In genomic region chr20:10342152-10342551, GRCh38 we compare ENCODE assay signal across 30 cellular contexts.
A peak's percentile ranks its signal among the peaks of the same experiment; 100 is the strongest.
DNase-seq lines count a peak whose midpoint lies in the region; ATAC-seq, FAIRE-seq and TF ChIP-seq lines count a peak whose summit lies in the region.
"Had no signal": no experiment of that assay in that cellular context is flagged by ENCODE, and none has a peak within 500 bp of the region (broad histone marks: within the 10 kb centered on the region; RNA-seq: fewer than 3 reads in every experiment).

No MANE protein-coding gene starts in this region.

- no peak overlapping the region for H3K18ac ChIP-seq in neuronal stem cell (ENCODE audit: low read length)

- no peak overlapping the region for H2BK12ac ChIP-seq in neuronal stem cell (ENCODE audit: low read length)

- H4K8ac ChIP-seq in neuronal stem cell (ENCODE audit: low read depth, low read length), result peak overlapping the region; percentile 19

- H3K9ac ChIP-seq in HepG2 (ENCODE audit: insufficient read depth, low read depth, low read length) (no peak overlapping the region), neuronal stem cell (ENCODE audit: low read depth, low read length, poor library complexity) (no peak overlapping the region)
- H3K9ac ChIP-seq: BLaER1; BLaER1 treated with 17β-estradiol and CSF1 and Interleukin-3, amounts not matched to agents 10 nM and 100 nM had no signal

- no TSS peak for BruUV-seq in HepG2 (replicated peaks; lab: Mats Ljungman, UMichigan)

- H3K79me1 ChIP-seq in neuronal stem cell (ENCODE audit: low read depth, low read length), result no peaks in the 10 kb centered on the region

- no peak overlapping the region for H2AFZ ChIP-seq in HepG2 (ENCODE audit: low read length)
- no peak overlapping the region for H2AFZ ChIP-seq in neuronal stem cell (ENCODE audit: low read length)

- in situ Hi-C loops in HepG2 (cut with HindIII; ENCODE audit: extremely low pct_ligation_motif_present, low pct_unique_long_range_greater_than_20kb), result no loop called here

- ATAC-seq in HepG2 (peak; percentile 62), right lobe of liver (no peak)
- ATAC-seq: CD8-positive, alpha-beta T cell had no signal

- TF ChIP-seq EP300 in HepG2 (IDR thresholded peaks at IDR 0.05; ENCODE audit: low read depth in 2 of 2, low read length in 2 of 2) (no peak), HepG2 (CRISPR knock-in tag; IDR thresholded peaks at IDR 0.05; ENCODE audit: borderline replicate concordance) (no peak)

- peaks cover 7% of the 10 kb centered on the region for H3K4me1 ChIP-seq in HepG2 (ENCODE audit: insufficient read depth, low read length)
- no peaks in the 10 kb centered on the region for H3K4me1 ChIP-seq in right lobe of liver
- peaks cover 0 to 4% of the 10 kb centered on the region in 2 donors for H3K4me1 ChIP-seq in neuronal stem cell (ENCODE audit: control insufficient read depth in 2 of 2, insufficient read depth in 1 of 2, low read depth in 1 of 2, low read length in 2 of 2)
- H3K4me1 ChIP-seq: BE2C; BLaER1; BLaER1 treated with 17β-estradiol and CSF1 and Interleukin-3, amounts not matched to agents 10 nM and 100 nM; Caco-2 had no signal

- H2BK120ac ChIP-seq in neuronal stem cell (ENCODE audit: low read depth, low read length), result no peak overlapping the region

- peak overlapping the region; percentile 9 for H4K91ac ChIP-seq in neuronal stem cell (ENCODE audit: low read depth, low read length, poor library complexity)

- no peak overlapping the region for H2BK15ac ChIP-seq in neuronal stem cell (ENCODE audit: low read length)

- intact Hi-C loops in HepG2 (cut with micrococcal nuclease; ENCODE audit: unreplicated experiment), result no loop called here
- intact Hi-C loops in right lobe of liver (cut with DNase I), result no loop called here

- no peak overlapping the region for H3K4me2 ChIP-seq in HepG2 (ENCODE audit: low read depth, low read length)
- H3K4me2 ChIP-seq in neuronal stem cell (ENCODE audit: insufficient read depth, low read length, poor library complexity, severe bottlenecking), result no peak overlapping the region
- H3K4me2 ChIP-seq: BLaER1; BLaER1 treated with 17β-estradiol and CSF1 and Interleukin-3, amounts not matched to agents 10 nM and 100 nM had no signal

- DNase-seq in HepG2 (ENCODE audit: low spot score), result no peak
- no peak for DNase-seq in right lobe of liver
- DNase-seq in neuronal stem cell (ENCODE audit: low spot score), result no peak
- DNase-seq in stimulated activated CD4-positive, alpha-beta T cell treated with anti-CD3 and anti-CD28 coated beads, Interleukin-4, amount 100 ng/mL, for 1 hour, result no peak
- DNase-seq: 8988T; ACHN; AML-193; BE2C; C1 segment of cervical spinal cord; Caco-2; Calu3; CD4-positive, alpha-beta T cell; CD4-positive, CD25-positive, alpha-beta regulatory T cell; CD8-positive, alpha-beta memory T cell; CD8-positive, alpha-beta T cell; COR-L47; DMS 273 treated with DMSO at 0.1 percent for 48 hours; DMS153; DMS53; DMS79; DMS79 treated with DMSO at 0.1 percent for 48 hours; DND-41; EL had no signal

- H3K4me3 ChIP-seq in HepG2 (replicated peaks in 1 of 3; ENCODE audit: insufficient read depth in 1 of 3, low read depth in 2 of 3, low read length in 3 of 3) (no peak overlapping the region), right lobe of liver (no peak overlapping the region), neuronal stem cell (ENCODE audit: low read length in 2 of 2) (no peak overlapping the region)
- H3K4me3 ChIP-seq: A549; BLaER1; BLaER1 treated with 17β-estradiol and CSF1 and Interleukin-3, amounts not matched to agents 10 nM and 100 nM had no signal

- no peak overlapping the region for H3K23ac ChIP-seq in neuronal stem cell (ENCODE audit: low read depth, low read length, poor library complexity)

- CTCF ChIA-PET in HepG2 (lab: Yijun Ruan, JAX; ENCODE audit: low intra/inter-chr PET ratio, low total read pairs), result no interaction called here

- WGBS in HepG2 (ENCODE audit: low lambda C conversion rate), result no CpG with 5 or more reads among the region's 1 CpG
- WGBS in right lobe of liver (ENCODE audit: insufficient coverage, low coverage, low lambda C conversion rate, missing lambda C conversion rate), result 100% methylated on average over 1 of the region's 1 CpG
- no CpG with 5 or more reads among the region's 1 CpG for WGBS in neuronal stem cell (ENCODE audit: extremely low coverage in 2 of 2, insufficient read length in 2 of 2, insufficient replicate concordance in 1 of 2), 2 donors

- peak overlapping the region; percentile 44 for H2AK5ac ChIP-seq in neuronal stem cell (ENCODE audit: low read depth, low read length)

- TF ChIP-seq CTCF in HepG2 (CRISPR knock-in tag; IDR thresholded peaks at IDR 0.05) (peak; percentile 39; the same call in 1 of the 2 replicates), right lobe of liver (IDR thresholded peaks at IDR 0.05) (no peak)

- no peaks in the 10 kb centered on the region for H4K20me1 ChIP-seq in HepG2 (ENCODE audit: insufficient read depth, low read length)
- H4K20me1 ChIP-seq: BLaER1; BLaER1 treated with 17β-estradiol and CSF1 and Interleukin-3, amounts not matched to agents 10 nM and 100 nM had no signal

- FAIRE-seq in HepG2 (lab: Jason Lieb, UNC), result no peak
- FAIRE-seq: A204.1, A549, D721Med had no signal

- no peak for TF ChIP-seq POLR2A in HepG2 (IDR thresholded peaks at IDR 0.05; ENCODE audit: insufficient read depth in 1 of 2, low read depth in 2 of 2, low read length in 2 of 2)
- TF ChIP-seq POLR2A in right lobe of liver (IDR thresholded peaks at IDR 0.05), result no peak

- H3K79me2 ChIP-seq in HepG2 (ENCODE audit: insufficient read depth, low read length), result no peaks in the 10 kb centered on the region

- H3K27ac ChIP-seq in HepG2 (ENCODE audit: extremely low read length, insufficient read depth, low read length) (no peak overlapping the region), right lobe of liver (no peak overlapping the region), neuronal stem cell (replicated peaks; ENCODE audit: low read length) (no peak overlapping the region)
- H3K27ac ChIP-seq: 22Rv1; BLaER1; BLaER1 treated with 17β-estradiol and CSF1 and Interleukin-3, amounts not matched to agents 10 nM and 100 nM; C4-2B had no signal

- peak overlapping the region; percentile 31 for H3K4ac ChIP-seq in neuronal stem cell (ENCODE audit: low read length)

- 0 out of 2 replicates have a peak, but pooled peaks have one; percentile 14 for TF ChIP-seq RAD21 in HepG2 (CRISPR knock-in tag; IDR thresholded peaks at IDR 0.05)

- POLR2A ChIA-PET in HepG2 (lab: Yijun Ruan, JAX), result no interaction called here

- H3K36me3 ChIP-seq in HepG2 (replicated peaks in 1 of 2; ENCODE audit: control insufficient read depth in 1 of 2, insufficient read depth in 2 of 2, low read length in 2 of 2) (no peaks in the 10 kb centered on the region), right lobe of liver (no peaks in the 10 kb centered on the region), neuronal stem cell (replicated peaks in 1 of 2; ENCODE audit: control insufficient read depth in 2 of 2, insufficient read depth in 2 of 2, low read length in 2 of 2) (no peaks in the 10 kb centered on the region)
- H3K36me3 ChIP-seq: BE2C; BLaER1; BLaER1 treated with 17β-estradiol and CSF1 and Interleukin-3, amounts not matched to agents 10 nM and 100 nM had no signal

- no peaks in the 10 kb centered on the region for H3K27me3 ChIP-seq in HepG2 (ENCODE audit: control insufficient read depth in 1 of 2, insufficient read depth in 2 of 2, low read length in 2 of 2)
- H3K27me3 ChIP-seq in right lobe of liver, result no peaks in the 10 kb centered on the region
- no peaks in the 10 kb centered on the region for H3K27me3 ChIP-seq in neuronal stem cell (ENCODE audit: control insufficient read depth in 3 of 3, insufficient read depth in 3 of 3, low read depth in 1 of 3, low read length in 3 of 3)
- H3K27me3 ChIP-seq: BE2C; BLaER1; BLaER1 treated with 17β-estradiol and CSF1 and Interleukin-3, amounts not matched to agents 10 nM and 100 nM had no signal

- no peak overlapping the region for H2BK5ac ChIP-seq in neuronal stem cell (ENCODE audit: low read length)

- no peaks in the 10 kb centered on the region for H3K9me3 ChIP-seq in HepG2 (ENCODE audit: low read length)
- H3K9me3 ChIP-seq in right lobe of liver, result no peaks in the 10 kb centered on the region
- peaks cover 3 to 5% of the 10 kb centered on the region in 2 donors for H3K9me3 ChIP-seq in neuronal stem cell (replicated peaks in 1 of 2; ENCODE audit: control insufficient read depth in 2 of 2, insufficient read depth in 1 of 2, low read depth in 1 of 2, low read length in 2 of 2)
- H3K9me3 ChIP-seq: A549, BE2C, Caco-2 had no signal

- H3K14ac ChIP-seq in neuronal stem cell (ENCODE audit: low read length), result no peak overlapping the region

TF ChIP-seq in HepG2, 621 proteins besides CTCF, POLR2A, EP300 and RAD21:
- TF ChIP-seq STAG1 (CRISPR knock-in tag; IDR thresholded peaks at IDR 0.05) (peak; percentile 47), CBX5 (CRISPR knock-in tag; IDR thresholded peaks at IDR 0.05; ENCODE audit: borderline replicate concordance) (no peak)
TF ChIP-seq in HepG2: peak in this region for 1.
